Comparison of ENCODE assay signal across 1 cellular context in the genomic region with DNA sequence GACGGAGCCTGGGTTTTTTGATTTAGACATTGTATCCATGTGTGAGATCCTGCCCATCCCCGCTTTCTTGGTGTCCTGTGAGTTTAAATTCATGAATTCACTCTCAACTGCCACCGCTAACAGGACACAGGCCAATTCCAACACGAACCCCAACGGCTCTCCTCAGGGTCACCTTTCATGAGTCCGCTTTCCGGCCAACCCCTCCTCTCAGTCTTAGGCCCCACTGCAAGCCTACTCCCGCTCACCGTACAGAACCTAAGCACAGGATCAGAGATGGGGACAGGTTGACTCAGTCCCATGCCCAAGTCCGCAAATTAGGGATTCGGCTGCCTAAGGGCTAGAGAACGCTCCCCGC.
TF ChIP-seq lines count a peak whose summit lies in the region.

No MANE protein-coding gene starts in this region.

TF ChIP-seq in HepG2, 621 proteins besides CTCF, POLR2A, EP300 and RAD21 (continues in another document):
- 0 out of 2 replicates have a peak, but pooled peaks have one; percentile 8 for TF ChIP-seq ZBTB39 (CRISPR knock-in tag; IDR thresholded peaks at IDR 0.05)
- peak; percentile 16; the same call in 1 of the 2 replicates for TF ChIP-seq PHF20 (CRISPR knock-in tag; IDR thresholded peaks at IDR 0.05)
- TF ChIP-seq ZNF414 (CRISPR knock-in tag; IDR thresholded peaks at IDR 0.05) = no peak
- TF ChIP-seq FOXA3 (CRISPR knock-in tag; IDR thresholded peaks at IDR 0.05) = 0 out of 2 replicates have a peak, but pooled peaks have one; percentile 21
- no peak for TF ChIP-seq PRMT3 (CRISPR knock-in tag; IDR thresholded peaks at IDR 0.05; ENCODE audit: borderline replicate concordance, low read depth)
- TF ChIP-seq, protein P1, sequence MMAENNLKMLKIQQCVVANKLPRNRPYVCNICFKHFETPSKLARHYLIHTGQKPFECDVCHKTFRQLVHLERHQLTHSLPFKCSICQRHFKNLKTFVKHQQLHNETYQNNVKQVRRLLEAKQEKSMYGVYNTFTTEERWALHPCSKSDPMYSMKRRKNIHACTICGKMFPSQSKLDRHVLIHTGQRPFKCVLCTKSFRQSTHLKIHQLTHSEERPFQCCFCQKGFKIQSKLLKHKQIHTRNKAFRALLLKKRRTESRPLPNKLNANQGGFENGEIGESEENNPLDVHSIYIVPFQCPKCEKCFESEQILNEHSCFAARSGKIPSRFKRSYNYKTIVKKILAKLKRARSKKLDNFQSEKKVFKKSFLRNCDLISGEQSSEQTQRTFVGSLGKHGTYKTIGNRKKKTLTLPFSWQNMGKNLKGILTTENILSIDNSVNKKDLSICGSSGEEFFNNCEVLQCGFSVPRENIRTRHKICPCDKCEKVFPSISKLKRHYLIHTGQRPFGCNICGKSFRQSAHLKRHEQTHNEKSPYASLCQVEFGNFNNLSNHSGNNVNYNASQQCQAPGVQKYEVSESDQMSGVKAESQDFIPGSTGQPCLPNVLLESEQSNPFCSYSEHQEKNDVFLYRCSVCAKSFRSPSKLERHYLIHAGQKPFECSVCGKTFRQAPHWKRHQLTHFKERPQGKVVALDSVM (CRISPR knock-in tag; IDR thresholded peaks at IDR 0.05) = peak; percentile 27; the same call in 1 of the 2 replicates
- TF ChIP-seq, protein P2, sequence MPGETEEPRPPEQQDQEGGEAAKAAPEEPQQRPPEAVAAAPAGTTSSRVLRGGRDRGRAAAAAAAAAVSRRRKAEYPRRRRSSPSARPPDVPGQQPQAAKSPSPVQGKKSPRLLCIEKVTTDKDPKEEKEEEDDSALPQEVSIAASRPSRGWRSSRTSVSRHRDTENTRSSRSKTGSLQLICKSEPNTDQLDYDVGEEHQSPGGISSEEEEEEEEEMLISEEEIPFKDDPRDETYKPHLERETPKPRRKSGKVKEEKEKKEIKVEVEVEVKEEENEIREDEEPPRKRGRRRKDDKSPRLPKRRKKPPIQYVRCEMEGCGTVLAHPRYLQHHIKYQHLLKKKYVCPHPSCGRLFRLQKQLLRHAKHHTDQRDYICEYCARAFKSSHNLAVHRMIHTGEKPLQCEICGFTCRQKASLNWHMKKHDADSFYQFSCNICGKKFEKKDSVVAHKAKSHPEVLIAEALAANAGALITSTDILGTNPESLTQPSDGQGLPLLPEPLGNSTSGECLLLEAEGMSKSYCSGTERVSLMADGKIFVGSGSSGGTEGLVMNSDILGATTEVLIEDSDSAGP (CRISPR knock-in tag; IDR thresholded peaks at IDR 0.05; ENCODE audit: borderline replicate concordance) = 0 out of 2 replicates have a peak, but pooled peaks have one; percentile 36
- TF ChIP-seq HDAC2 (CRISPR knock-in tag; IDR thresholded peaks at IDR 0.05) = peak; percentile 20; the same call in 1 of the 2 replicates
- peak; percentile 23; the same call in 1 of the 2 replicates for TF ChIP-seq ZNF501 (CRISPR knock-in tag; IDR thresholded peaks at IDR 0.05)
- no peak for TF ChIP-seq LCORL (IDR thresholded peaks at IDR 0.05)
- 0 out of 2 replicates have a peak, but pooled peaks have one; percentile 50 for TF ChIP-seq LCORL (CRISPR knock-in tag; IDR thresholded peaks at IDR 0.05)
- TF ChIP-seq SALL1 (CRISPR knock-in tag; IDR thresholded peaks at IDR 0.05) = no peak
- 0 out of 2 replicates have a peak, but pooled peaks have one; percentile 19 for TF ChIP-seq ELF1 (CRISPR knock-in tag; IDR thresholded peaks at IDR 0.05)
- TF ChIP-seq ZNF614 (CRISPR knock-in tag; IDR thresholded peaks at IDR 0.05; ENCODE audit: borderline replicate concordance) = 0 out of 2 replicates have a peak, but pooled peaks have one; percentile 14
- TF ChIP-seq SOX6 (IDR thresholded peaks at IDR 0.05) = no peak
- TF ChIP-seq SOX6 (CRISPR knock-in tag; IDR thresholded peaks at IDR 0.05) = no peak
- TF ChIP-seq ZHX2 (IDR thresholded peaks at IDR 0.05; ENCODE audit: low read depth) = no peak
- TF ChIP-seq ZHX2 (CRISPR knock-in tag; IDR thresholded peaks at IDR 0.05; ENCODE audit: borderline replicate concordance) = no peak
- peak; percentile 52; the same call in 1 of the 2 replicates for TF ChIP-seq ZFY (CRISPR knock-in tag; IDR thresholded peaks at IDR 0.05)
- no peak for TF ChIP-seq ZBTB14 (CRISPR knock-in tag; IDR thresholded peaks at IDR 0.05)
- peak; percentile 82; the same call in 1 of the 2 replicates for TF ChIP-seq ZFX (CRISPR knock-in tag; IDR thresholded peaks at IDR 0.05; ENCODE audit: low read depth)
- no peak for TF ChIP-seq TBP (CRISPR knock-in tag; IDR thresholded peaks at IDR 0.05)
- peak; percentile 68; the same call in 1 of the 2 replicates for TF ChIP-seq ESRRA (CRISPR knock-in tag; IDR thresholded peaks at IDR 0.05; ENCODE audit: low read depth)
- TF ChIP-seq SIN3A (IDR thresholded peaks at IDR 0.05; ENCODE audit: borderline replicate concordance, low read depth, low read length) = 0 out of 2 replicates have a peak, but pooled peaks have one; percentile 21
- TF ChIP-seq MIXL1 (CRISPR knock-in tag; IDR thresholded peaks at IDR 0.05) = peak; percentile 40; the same call in 1 of the 2 replicates
- TF ChIP-seq GZF1 (CRISPR knock-in tag; IDR thresholded peaks at IDR 0.05) = 0 out of 2 replicates have a peak, but pooled peaks have one; percentile 50
- peak; percentile 60; the same call in 1 of the 2 replicates for TF ChIP-seq KLF6 (CRISPR knock-in tag; IDR thresholded peaks at IDR 0.05)
- TF ChIP-seq, protein P3, sequence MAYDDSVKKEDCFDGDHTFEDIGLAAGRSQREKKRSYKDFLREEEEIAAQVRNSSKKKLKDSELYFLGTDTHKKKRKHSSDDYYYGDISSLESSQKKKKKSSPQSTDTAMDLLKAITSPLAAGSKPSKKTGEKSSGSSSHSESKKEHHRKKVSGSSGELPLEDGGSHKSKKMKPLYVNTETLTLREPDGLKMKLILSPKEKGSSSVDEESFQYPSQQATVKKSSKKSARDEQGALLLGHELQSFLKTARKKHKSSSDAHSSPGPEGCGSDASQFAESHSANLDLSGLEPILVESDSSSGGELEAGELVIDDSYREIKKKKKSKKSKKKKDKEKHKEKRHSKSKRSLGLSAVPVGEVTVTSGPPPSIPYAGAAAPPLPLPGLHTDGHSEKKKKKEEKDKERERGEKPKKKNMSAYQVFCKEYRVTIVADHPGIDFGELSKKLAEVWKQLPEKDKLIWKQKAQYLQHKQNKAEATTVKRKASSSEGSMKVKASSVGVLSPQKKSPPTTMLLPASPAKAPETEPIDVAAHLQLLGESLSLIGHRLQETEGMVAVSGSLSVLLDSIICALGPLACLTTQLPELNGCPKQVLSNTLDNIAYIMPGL (CRISPR knock-in tag; IDR thresholded peaks at IDR 0.05; ENCODE audit: borderline replicate concordance in 1 of 2, low read depth in 1 of 2) = peak in 1 of 2 experiments; percentile 9; a peak in 1 of 4 replicates
- no peak for TF ChIP-seq ZSCAN22 (CRISPR knock-in tag; IDR thresholded peaks at IDR 0.05)
- TF ChIP-seq DMAP1 (CRISPR knock-in tag; IDR thresholded peaks at IDR 0.05) = 0 out of 2 replicates have a peak, but pooled peaks have one; percentile 7
- TF ChIP-seq ZNF34 (CRISPR knock-in tag; IDR thresholded peaks at IDR 0.05; ENCODE audit: borderline replicate concordance) = no peak
- 0 out of 2 replicates have a peak, but pooled peaks have one; percentile 20 for TF ChIP-seq ZNF558 (CRISPR knock-in tag; IDR thresholded peaks at IDR 0.05; ENCODE audit: borderline replicate concordance)
- peak; percentile 9; the same call in 1 of the 2 replicates for TF ChIP-seq ZNF274 (CRISPR knock-in tag; IDR thresholded peaks at IDR 0.05)
- TF ChIP-seq ZFP36L1 (CRISPR knock-in tag; IDR thresholded peaks at IDR 0.05) = 0 out of 2 replicates have a peak, but pooled peaks have one; percentile 8
- TF ChIP-seq, protein P4, sequence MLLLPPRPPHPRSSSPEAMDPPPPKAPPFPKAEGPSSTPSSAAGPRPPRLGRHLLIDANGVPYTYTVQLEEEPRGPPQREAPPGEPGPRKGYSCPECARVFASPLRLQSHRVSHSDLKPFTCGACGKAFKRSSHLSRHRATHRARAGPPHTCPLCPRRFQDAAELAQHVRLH (CRISPR knock-in tag; IDR thresholded peaks at IDR 0.05; ENCODE audit: borderline replicate concordance, low read depth) = no peak
- TF ChIP-seq ZNF652 (CRISPR knock-in tag; IDR thresholded peaks at IDR 0.05; ENCODE audit: borderline replicate concordance, low read depth) = no peak
- no peak for TF ChIP-seq ZNF256 (CRISPR knock-in tag; conservative IDR thresholded peaks at IDR 0.05)
- peak; percentile 87; the same call in 1 of the 2 replicates for TF ChIP-seq RBAK (CRISPR knock-in tag; IDR thresholded peaks at IDR 0.05)
- TF ChIP-seq, protein P5, sequence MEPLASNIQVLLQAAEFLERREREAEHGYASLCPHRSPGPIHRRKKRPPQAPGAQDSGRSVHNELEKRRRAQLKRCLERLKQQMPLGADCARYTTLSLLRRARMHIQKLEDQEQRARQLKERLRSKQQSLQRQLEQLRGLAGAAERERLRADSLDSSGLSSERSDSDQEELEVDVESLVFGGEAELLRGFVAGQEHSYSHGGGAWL (CRISPR knock-in tag; IDR thresholded peaks at IDR 0.05) = 0 out of 2 replicates have a peak, but pooled peaks have one; percentile 35
- TF ChIP-seq ZMYM3 (CRISPR knock-in tag; IDR thresholded peaks at IDR 0.05) = peak; percentile 51
- TF ChIP-seq ATF7 (IDR thresholded peaks at IDR 0.05) = no peak
- no peak for TF ChIP-seq ATF7 (CRISPR knock-in tag; IDR thresholded peaks at IDR 0.05)
- 0 out of 2 replicates have a peak, but pooled peaks have one; percentile 35 for TF ChIP-seq FOSL2 (CRISPR knock-in tag; IDR thresholded peaks at IDR 0.05)
- 0 out of 2 replicates have a peak, but pooled peaks have one; percentile 3 for TF ChIP-seq ARNTL (CRISPR knock-in tag; IDR thresholded peaks at IDR 0.05)
- TF ChIP-seq TARDBP (CRISPR knock-in tag; IDR thresholded peaks at IDR 0.05) = no peak
- TF ChIP-seq MEIS2 (CRISPR knock-in tag; IDR thresholded peaks at IDR 0.05) = no peak
- TF ChIP-seq ZBTB3 (CRISPR knock-in tag; IDR thresholded peaks at IDR 0.05; ENCODE audit: borderline replicate concordance, low read depth) = no peak
